ENCODE assay signal across 10 cellular contexts in genomic region chr11:1853376-1854131, GRCh38. TPM values are rescaled to one million over a fixed set of nuclear protein-coding genes. Genes with fewer than 3 reads are reported as not detected.
DNase-seq lines count a peak whose midpoint lies in the region; ATAC-seq, FAIRE-seq and TF ChIP-seq lines count a peak whose summit lies in the region.
"Had no signal": no experiment of that assay in that cellular context is flagged by ENCODE, and none has a peak within 500 bp of the region (broad histone marks: within the 10 kb centered on the region; RNA-seq: fewer than 3 reads in every experiment).

No MANE protein-coding gene starts in this region.

- H3K4me3 ChIP-seq in liver (ENCODE audit: low read depth in 1 of 3, low read length in 3 of 3) (peak overlapping the region in 2 of 3 donors; percentile 22 to 34), HepG2 (replicated peaks in 1 of 3; ENCODE audit: insufficient read depth in 1 of 3, low read depth in 2 of 3, low read length in 3 of 3) (no peak overlapping the region), upper lobe of right lung (peak overlapping the region; percentile 51)
- H3K4me3 ChIP-seq: ovary had no signal

- no peaks in the 10 kb centered on the region for H3K9me3 Mint-ChIP-seq in memory B cell

- FAIRE-seq in HepG2 (lab: Jason Lieb, UNC), result no peak

- peak overlapping the region; percentile 96 for H3K4me3 Mint-ChIP-seq in memory B cell

- H3K27me3 ChIP-seq in liver (ENCODE audit: control insufficient read depth in 4 of 4, insufficient read depth in 4 of 4, low read length in 3 of 4) (no peaks in the 10 kb centered on the region), HepG2 (ENCODE audit: control insufficient read depth in 1 of 2, insufficient read depth in 2 of 2, low read length in 2 of 2) (peaks cover 26 to 89% of the 10 kb centered on the region in 2 experiments), upper lobe of right lung (no peaks in the 10 kb centered on the region)
- H3K27me3 ChIP-seq: ovary had no signal

- H3K36me3 ChIP-seq in liver (ENCODE audit: control insufficient read depth in 4 of 4, insufficient read depth in 3 of 4, low read depth in 1 of 4, low read length in 3 of 4) (no peaks in the 10 kb centered on the region), HepG2 (replicated peaks in 1 of 2; ENCODE audit: control insufficient read depth in 1 of 2, insufficient read depth in 2 of 2, low read length in 2 of 2) (no peaks in the 10 kb centered on the region), upper lobe of right lung (no peaks in the 10 kb centered on the region)
- H3K36me3 ChIP-seq: ovary had no signal

- H3K4me1 Mint-ChIP-seq in memory B cell, result peaks cover 33% of the 10 kb centered on the region

- no peaks in the 10 kb centered on the region for H4K20me1 ChIP-seq in HepG2 (ENCODE audit: insufficient read depth, low read length)

- H3K9ac ChIP-seq in liver (ENCODE audit: low read depth in 1 of 2, low read length in 2 of 2) (peak overlapping the region; percentile 19 to 31), HepG2 (ENCODE audit: insufficient read depth, low read depth, low read length) (no peak overlapping the region)

- TF ChIP-seq RAD21 in liver (IDR thresholded peaks at IDR 0.05), result no peak
- no peak for TF ChIP-seq RAD21 in HepG2 (CRISPR knock-in tag; IDR thresholded peaks at IDR 0.05)

- H3K27me3 Mint-ChIP-seq in memory B cell, result no peaks in the 10 kb centered on the region

- H3K4me1 ChIP-seq in liver (ENCODE audit: control insufficient read depth in 4 of 4, insufficient read depth in 4 of 4, low read length in 3 of 4) (peaks cover 0 to 4% (median 1%) of the 10 kb centered on the region in 4 donors), HepG2 (ENCODE audit: insufficient read depth, low read length) (no peaks in the 10 kb centered on the region), upper lobe of right lung (peaks cover 18% of the 10 kb centered on the region)

- peaks cover 6% of the 10 kb centered on the region for H3K36me3 Mint-ChIP-seq in memory B cell

- in situ Hi-C loops in HepG2 (cut with HindIII; ENCODE audit: extremely low pct_ligation_motif_present, low pct_unique_long_range_greater_than_20kb), result no loop called here

- peak overlapping the region; percentile 4 to 38 for H3K27ac ChIP-seq in liver (ENCODE audit: low read depth in 1 of 2, low read length in 2 of 2)
- H3K27ac ChIP-seq in HepG2 (ENCODE audit: extremely low read length, insufficient read depth, low read length), result no peak overlapping the region
- peak overlapping the region; percentile 77 for H3K27ac ChIP-seq in upper lobe of right lung
- H3K27ac ChIP-seq: ovary had no signal

- no peak for TF ChIP-seq EP300 in HepG2 (IDR thresholded peaks at IDR 0.05; ENCODE audit: low read depth in 2 of 2, low read length in 2 of 2)
- TF ChIP-seq EP300 in HepG2 (CRISPR knock-in tag; IDR thresholded peaks at IDR 0.05; ENCODE audit: borderline replicate concordance), result no peak

- POLR2A ChIA-PET in HepG2 (lab: Yijun Ruan, JAX), result no interaction called here

- 83% methylated on average over 19 of the region's 19 CpGs for WGBS in liver
- WGBS in HepG2 (ENCODE audit: low lambda C conversion rate), result 29% methylated on average over 10 of the region's 19 CpGs

- peak overlapping the region; percentile 93 for H3K27ac Mint-ChIP-seq in memory B cell

- TF ChIP-seq CTCF in liver (IDR thresholded peaks at IDR 0.05; ENCODE audit: low read depth, low read length, missing input control) (no peak), HepG2 (CRISPR knock-in tag; IDR thresholded peaks at IDR 0.05) (no peak), upper lobe of right lung (IDR thresholded peaks at IDR 0.05) (no peak)

- H3K79me2 ChIP-seq in HepG2 (ENCODE audit: insufficient read depth, low read length), result no peaks in the 10 kb centered on the region

- CTCF ChIA-PET in HepG2 (lab: Yijun Ruan, JAX; ENCODE audit: low intra/inter-chr PET ratio, low total read pairs), result no interaction called here

- no TSS peak for BruUV-seq in HepG2 (replicated peaks; lab: Mats Ljungman, UMichigan)

- H2AFZ ChIP-seq in HepG2 (ENCODE audit: low read length), result no peak overlapping the region

- ATAC-seq in HepG2 (no peak), memory B cell (ENCODE audit: low read depth) (no peak), upper lobe of right lung (peak; percentile 5), GM18502 (IDR thresholded peaks at IDR 0.05; ENCODE audit: poor library complexity, unreplicated experiment) (no peak), GM21390 (IDR thresholded peaks at IDR 0.05; ENCODE audit: unreplicated experiment) (no peak)

- no peaks in the 10 kb centered on the region for H3K9me3 ChIP-seq in liver (ENCODE audit: control insufficient read depth in 4 of 4, low read length in 3 of 4)
- H3K9me3 ChIP-seq in HepG2 (ENCODE audit: low read length), result no peaks in the 10 kb centered on the region
- no peaks in the 10 kb centered on the region for H3K9me3 ChIP-seq in upper lobe of right lung
- H3K9me3 ChIP-seq: ovary had no signal

- no peak overlapping the region for H3K4me2 ChIP-seq in HepG2 (ENCODE audit: low read depth, low read length)

- DNase-seq in HepG2 (ENCODE audit: low spot score), result no peak
- DNase-seq in activated CD8-positive, alpha-beta memory T cell treated with anti-CD3 and anti-CD28 coated beads, Interleukin-2, amount 50 U/mL, for 48 hours, result peak; percentile 68
- peak in 1 of 2 donors; percentile 50 for DNase-seq in memory B cell (ENCODE audit: low spot score in 2 of 2)
- DNase-seq in upper lobe of right lung, result no peak
- DNase-seq in SIG-M5 treated with dmso at 0.1 percent for 504 hours (lab: John Stamatoyannopoulos, UW; ENCODE audit: unreplicated experiment), result no peak
- DNase-seq: NCI-H510A, ovary had no signal

- intact Hi-C loops in HepG2 (cut with micrococcal nuclease; ENCODE audit: unreplicated experiment) (no loop called here), upper lobe of right lung (cut with DNase I) (no loop called here)

- no peak for TF ChIP-seq POLR2A in HepG2 (IDR thresholded peaks at IDR 0.05; ENCODE audit: insufficient read depth in 1 of 2, low read depth in 2 of 2, low read length in 2 of 2)

RNA-seq across cellular contexts. Expression of gene LSP1, which starts 0.7 kb away (rescaled TPM):
- 1 to 10 TPM; 5.0 to 7.7 TPM for total RNA-seq in liver
- 1 to 10 TPM; 5.2 to 6.3 TPM for polyA plus RNA-seq in liver
- total RNA-seq in HepG2 (2016; rRNA removed; fragmentation: Illumina TruSeq; extraction: Trizol), result 0.29 and 1.00 TPM in 2 replicates
- 0.35 and 2.3 TPM in 2 replicates for total RNA-seq in HepG2 (2016; cell fraction: cytosol; rRNA removed; fragmentation: Illumina TruSeq; extraction: Trizol; ENCODE audit: low read depth)
- total RNA-seq in HepG2 (2016; cell fraction: insoluble cytoplasmic fraction; rRNA removed; fragmentation: Illumina TruSeq; extraction: Trizol), result 0.65 and 1.00 TPM in 2 replicates
- total RNA-seq in HepG2 (2016; cell fraction: membrane; rRNA removed; fragmentation: Illumina TruSeq; extraction: Trizol), result 1.00 and 1.5 TPM in 2 replicates
- not detected in 2 replicates for total RNA-seq in HepG2 (2016; cell fraction: nucleus; rRNA removed; fragmentation: Illumina TruSeq; extraction: Trizol)
- polyA plus RNA-seq in HepG2 (2011; rRNA removed), result 0.59 and 1.5 TPM in 2 replicates
- polyA plus RNA-seq in HepG2 (2011; cell fraction: cytosol; rRNA removed), result 0.87 and 0.93 TPM in 2 replicates
- polyA plus RNA-seq in HepG2 (2011; cell fraction: nucleus; rRNA removed), result 1.4 and 10.9 TPM in 2 replicates
- polyA plus RNA-seq in HepG2 (2012), result 0.93 and 1.1 TPM in 2 replicates
- polyA plus RNA-seq in HepG2 (2016; cell fraction: cytosol; fragmentation: Illumina TruSeq; extraction: Trizol; ENCODE audit: low read depth), result 0.59 and 1.5 TPM in 2 replicates
- 0.38 and 0.45 TPM in 2 replicates for polyA plus RNA-seq in HepG2 (2016; cell fraction: insoluble cytoplasmic fraction; fragmentation: Illumina TruSeq; extraction: Trizol; ENCODE audit: low read depth)
- polyA plus RNA-seq in HepG2 (2016; cell fraction: membrane; fragmentation: Illumina TruSeq; extraction: Trizol; ENCODE audit: low read depth), result 0.73 and 1.2 TPM in 2 replicates
- 0.79 and 0.90 TPM in 2 replicates for polyA plus RNA-seq in HepG2 (2016; cell fraction: nucleus; fragmentation: Illumina TruSeq; extraction: Trizol; ENCODE audit: insufficient read depth, low read depth)
- polyA minus RNA-seq in HepG2 (2011; rRNA and poly(A)+ RNA removed; ENCODE audit: low replicate concordance), result 0.28 and 0.60 TPM in 2 replicates
- 0.59 and 0.70 TPM in 2 replicates for polyA minus RNA-seq in HepG2 (2011; cell fraction: cytosol; rRNA and poly(A)+ RNA removed)
- not detected in 2 replicates for polyA minus RNA-seq in HepG2 (2011; cell fraction: nucleus; rRNA and poly(A)+ RNA removed)
- total RNA-seq in upper lobe of right lung, result 78.2 TPM

RNA-seq across cellular contexts. Expression of gene TNNI2, which starts 14.8 kb away (rescaled TPM):
- total RNA-seq in liver (under 1 TPM in 1 of 2 donors, not detected in 1; 0.28 TPM), HepG2 (2016; rRNA removed; fragmentation: Illumina TruSeq; extraction: Trizol) (7.2 and 8.5 TPM in 2 replicates), upper lobe of right lung (6.9 TPM)
- polyA plus RNA-seq in liver (under 1 TPM in 1 of 2 donors, not detected in 1; 0.22 TPM), HepG2 (2011; rRNA removed) (12.0 and 21.2 TPM in 2 replicates)
- 4.6 and 5.0 TPM in 2 replicates for total RNA-seq in HepG2 (2016; cell fraction: cytosol; rRNA removed; fragmentation: Illumina TruSeq; extraction: Trizol; ENCODE audit: low read depth)
- total RNA-seq in HepG2 (2016; cell fraction: insoluble cytoplasmic fraction; rRNA removed; fragmentation: Illumina TruSeq; extraction: Trizol), result 6.9 and 7.7 TPM in 2 replicates
- total RNA-seq in HepG2 (2016; cell fraction: membrane; rRNA removed; fragmentation: Illumina TruSeq; extraction: Trizol), result 5.9 and 6.3 TPM in 2 replicates
- total RNA-seq in HepG2 (2016; cell fraction: nucleus; rRNA removed; fragmentation: Illumina TruSeq; extraction: Trizol), result 2.2 and 3.4 TPM in 2 replicates
- 19.5 and 30.5 TPM in 2 replicates for polyA plus RNA-seq in HepG2 (2011; cell fraction: cytosol; rRNA removed)
- 47.5 and 50.6 TPM in 2 replicates for polyA plus RNA-seq in HepG2 (2011; cell fraction: nucleus; rRNA removed)
- polyA plus RNA-seq in HepG2 (2012), result 52.9 and 67.0 TPM in 2 replicates
- 7.5 and 8.0 TPM in 2 replicates for polyA plus RNA-seq in HepG2 (2016; cell fraction: cytosol; fragmentation: Illumina TruSeq; extraction: Trizol; ENCODE audit: low read depth)
- 6.6 and 8.3 TPM in 2 replicates for polyA plus RNA-seq in HepG2 (2016; cell fraction: insoluble cytoplasmic fraction; fragmentation: Illumina TruSeq; extraction: Trizol; ENCODE audit: low read depth)
- polyA plus RNA-seq in HepG2 (2016; cell fraction: membrane; fragmentation: Illumina TruSeq; extraction: Trizol; ENCODE audit: low read depth), result 4.0 and 6.2 TPM in 2 replicates
- 5.3 and 9.8 TPM in 2 replicates for polyA plus RNA-seq in HepG2 (2016; cell fraction: nucleus; fragmentation: Illumina TruSeq; extraction: Trizol; ENCODE audit: insufficient read depth, low read depth)
- polyA minus RNA-seq in HepG2 (2011; rRNA and poly(A)+ RNA removed; ENCODE audit: low replicate concordance), result 2.8 TPM in 1 of 2 replicates, not detected in the other
- 3.9 and 4.6 TPM in 2 replicates for polyA minus RNA-seq in HepG2 (2011; cell fraction: cytosol; rRNA and poly(A)+ RNA removed)
- 2.6 and 3.2 TPM in 2 replicates for polyA minus RNA-seq in HepG2 (2011; cell fraction: nucleus; rRNA and poly(A)+ RNA removed)

RNA-seq across cellular contexts. Expression of gene SYT8, which starts 18.8 kb away (rescaled TPM):
- total RNA-seq in liver (under 1 TPM; 0.17 to 0.28 TPM), HepG2 (2016; rRNA removed; fragmentation: Illumina TruSeq; extraction: Trizol) (0.60 TPM in 1 of 2 replicates, not detected in the other), upper lobe of right lung (12.5 TPM)
- polyA plus RNA-seq in liver (under 1 TPM; 0.43 to 0.99 TPM), HepG2 (2011; rRNA removed) (2.1 and 2.3 TPM in 2 replicates)
- not detected in 2 replicates for total RNA-seq in HepG2 (2016; cell fraction: cytosol; rRNA removed; fragmentation: Illumina TruSeq; extraction: Trizol; ENCODE audit: low read depth)
- total RNA-seq in HepG2 (2016; cell fraction: insoluble cytoplasmic fraction; rRNA removed; fragmentation: Illumina TruSeq; extraction: Trizol), result 0.19 TPM in 1 of 2 replicates, not detected in the other
- total RNA-seq in HepG2 (2016; cell fraction: membrane; rRNA removed; fragmentation: Illumina TruSeq; extraction: Trizol), result 0.12 and 0.24 TPM in 2 replicates
- total RNA-seq in HepG2 (2016; cell fraction: nucleus; rRNA removed; fragmentation: Illumina TruSeq; extraction: Trizol), result 0.38 and 1.4 TPM in 2 replicates
- 0.23 and 0.67 TPM in 2 replicates for polyA plus RNA-seq in HepG2 (2011; cell fraction: cytosol; rRNA removed)
- 64.9 and 87.5 TPM in 2 replicates for polyA plus RNA-seq in HepG2 (2011; cell fraction: nucleus; rRNA removed)
- polyA plus RNA-seq in HepG2 (2012), result 0.56 and 1.3 TPM in 2 replicates
- not detected in 2 replicates for polyA plus RNA-seq in HepG2 (2016; cell fraction: cytosol; fragmentation: Illumina TruSeq; extraction: Trizol; ENCODE audit: low read depth)
- not detected in 2 replicates for polyA plus RNA-seq in HepG2 (2016; cell fraction: insoluble cytoplasmic fraction; fragmentation: Illumina TruSeq; extraction: Trizol; ENCODE audit: low read depth)
- not detected in 2 replicates for polyA plus RNA-seq in HepG2 (2016; cell fraction: membrane; fragmentation: Illumina TruSeq; extraction: Trizol; ENCODE audit: low read depth)
- polyA plus RNA-seq in HepG2 (2016; cell fraction: nucleus; fragmentation: Illumina TruSeq; extraction: Trizol; ENCODE audit: insufficient read depth, low read depth), result 1.7 and 2.2 TPM in 2 replicates
- polyA minus RNA-seq in HepG2 (2011; rRNA and poly(A)+ RNA removed; ENCODE audit: low replicate concordance), result 0.28 TPM in 1 of 2 replicates, not detected in the other
- 0.62 TPM in 1 of 2 replicates, not detected in the other for polyA minus RNA-seq in HepG2 (2011; cell fraction: cytosol; rRNA and poly(A)+ RNA removed)
- 2.9 and 3.7 TPM in 2 replicates for polyA minus RNA-seq in HepG2 (2011; cell fraction: nucleus; rRNA and poly(A)+ RNA removed)
- polyA plus RNA-seq: ovary had no signal

RNA-seq across cellular contexts. Expression of gene PRR33, which starts 38.1 kb away (rescaled TPM):
- total RNA-seq in liver, result not detected
- not detected for polyA plus RNA-seq in liver
- not detected in 2 replicates for total RNA-seq in HepG2 (2016; rRNA removed; fragmentation: Illumina TruSeq; extraction: Trizol)
- total RNA-seq in HepG2 (2016; cell fraction: cytosol; rRNA removed; fragmentation: Illumina TruSeq; extraction: Trizol; ENCODE audit: low read depth), result not detected in 2 replicates
- total RNA-seq in HepG2 (2016; cell fraction: insoluble cytoplasmic fraction; rRNA removed; fragmentation: Illumina TruSeq; extraction: Trizol), result not detected in 2 replicates
- not detected in 2 replicates for total RNA-seq in HepG2 (2016; cell fraction: membrane; rRNA removed; fragmentation: Illumina TruSeq; extraction: Trizol)
- not detected in 2 replicates for total RNA-seq in HepG2 (2016; cell fraction: nucleus; rRNA removed; fragmentation: Illumina TruSeq; extraction: Trizol)
- polyA plus RNA-seq in HepG2 (2011; rRNA removed), result not detected in 2 replicates
- not detected in 2 replicates for polyA plus RNA-seq in HepG2 (2011; cell fraction: cytosol; rRNA removed)
- polyA plus RNA-seq in HepG2 (2011; cell fraction: nucleus; rRNA removed), result not detected in 2 replicates
- polyA plus RNA-seq in HepG2 (2012), result 0.05 TPM in 1 of 2 replicates, not detected in the other
- not detected in 2 replicates for polyA plus RNA-seq in HepG2 (2016; cell fraction: cytosol; fragmentation: Illumina TruSeq; extraction: Trizol; ENCODE audit: low read depth)
- polyA plus RNA-seq in HepG2 (2016; cell fraction: insoluble cytoplasmic fraction; fragmentation: Illumina TruSeq; extraction: Trizol; ENCODE audit: low read depth), result not detected in 2 replicates
- not detected in 2 replicates for polyA plus RNA-seq in HepG2 (2016; cell fraction: membrane; fragmentation: Illumina TruSeq; extraction: Trizol; ENCODE audit: low read depth)
- polyA plus RNA-seq in HepG2 (2016; cell fraction: nucleus; fragmentation: Illumina TruSeq; extraction: Trizol; ENCODE audit: insufficient read depth, low read depth), result not detected in 2 replicates
- not detected in 2 replicates for polyA minus RNA-seq in HepG2 (2011; rRNA and poly(A)+ RNA removed; ENCODE audit: low replicate concordance)
- not detected in 2 replicates for polyA minus RNA-seq in HepG2 (2011; cell fraction: cytosol; rRNA and poly(A)+ RNA removed)
- not detected in 2 replicates for polyA minus RNA-seq in HepG2 (2011; cell fraction: nucleus; rRNA and poly(A)+ RNA removed)
- not detected for total RNA-seq in upper lobe of right lung
- total RNA-seq: ovary had no signal

Comparison
In these comparisons a context has a peak if more than half of its experiments do, and no peak if none do; other contexts are left out.
1. H3K4me3 ChIP-seq: peak in liver (2 of 3) and upper lobe of right lung (single experiment); none in HepG2 (0 of 3).